Comparison of ENCODE assay signal across 12 cellular contexts in genomic region chr6:45569210-45569945, GRCh38.
DNase-seq lines count a peak whose midpoint lies in the region; ATAC-seq, FAIRE-seq and TF ChIP-seq lines count a peak whose summit lies in the region.
"Had no signal": no experiment of that assay in that cellular context is flagged by ENCODE, and none has a peak within 500 bp of the region (broad histone marks: within the 10 kb centered on the region; RNA-seq: fewer than 3 reads in every experiment).

No MANE protein-coding gene starts in this region.

- H3K27ac Mint-ChIP-seq in neural crest cell (ENCODE audit: unreplicated experiment): peak overlapping the region; percentile 47
- H3K27ac Mint-ChIP-seq: activated naive CD4-positive, alpha-beta T cell treated with anti-CD3 and anti-CD28 coated beads for 36 hours; CD14-positive monocyte had no signal

- H3K36me3 Mint-ChIP-seq in neural crest cell (ENCODE audit: low read depth): no peaks in the 10 kb centered on the region

- peak; percentile 82 for DNase-seq in DMS79 (lab: John Stamatoyannopoulos, UW)
- no peak for DNase-seq in HTR-8/SVneo (ENCODE audit: insufficient read length, low spot score)
- DNase-seq in neural crest cell (ENCODE audit: low read depth, low spot score): no peak
- no peak for DNase-seq in central memory CD4-positive, alpha-beta T cell
- DNase-seq: activated naive CD4-positive, alpha-beta T cell treated with anti-CD3 and anti-CD28 coated beads for 36 hours; effector CD4-positive, alpha-beta T cell; mesendoderm; NCI-H2171 had no signal

- peak; percentile 86 for ATAC-seq in esophagus mucosa
- ATAC-seq in HG03571 (IDR thresholded peaks at IDR 0.05; ENCODE audit: unreplicated experiment): no peak
- no peak for ATAC-seq in GM19351 (IDR thresholded peaks at IDR 0.05; ENCODE audit: unreplicated experiment)

- H3K9me3 Mint-ChIP-seq in neural crest cell: peaks cover 4% of the 10 kb centered on the region

- FAIRE-seq in HTR-8/SVneo (lab: Jason Lieb, UNC): peak; percentile 69

- peaks cover 30% of the 10 kb centered on the region for H3K4me1 Mint-ChIP-seq in neural crest cell

- no peak for TF ChIP-seq CTCF in neural crest cell (conservative IDR thresholded peaks at IDR 0.05)

- no peak overlapping the region for H3K4me3 Mint-ChIP-seq in neural crest cell
- H3K4me3 Mint-ChIP-seq: activated naive CD4-positive, alpha-beta T cell treated with anti-CD3 and anti-CD28 coated beads for 36 hours; CD14-positive monocyte had no signal

- no peaks in the 10 kb centered on the region for H3K27me3 Mint-ChIP-seq in neural crest cell (ENCODE audit: low read depth)
